Comparison of ENCODE assay signal across 8 cellular contexts in genomic region chr1:101025680-101026393, GRCh38. TPM values are rescaled to one million over a fixed set of nuclear protein-coding genes. Genes with fewer than 3 reads are reported as not detected.
DNase-seq lines count a peak whose midpoint lies in the region; ATAC-seq lines count a peak whose summit lies in the region.

TSS of gene DPH5 (minus strand) at chr1:101025784. CDS start at chr1:101025443, 341 bp downstream.

- no peaks in the 10 kb centered on the region for H3K9me3 ChIP-seq in CD4-positive, CD25-positive, alpha-beta regulatory T cell (ENCODE audit: control insufficient read depth in 2 of 2, low read length in 2 of 2)
- no peaks in the 10 kb centered on the region for H3K9me3 ChIP-seq in effector memory CD4-positive, alpha-beta T cell (ENCODE audit: control insufficient read depth, low read length)

- ATAC-seq in CD4-positive, CD25-positive, alpha-beta regulatory T cell (ENCODE audit: low read depth in 2 of 2): peak; percentile 96 to 98
- peak; percentile 86 for ATAC-seq in GM19397 (IDR thresholded peaks at IDR 0.05; ENCODE audit: unreplicated experiment)
- ATAC-seq in HG03571 (IDR thresholded peaks at IDR 0.05; ENCODE audit: unreplicated experiment): peak; percentile 89

- DNase-seq in CD4-positive, CD25-positive, alpha-beta regulatory T cell: peak; percentile 75 to 94 (median 89)
- DNase-seq in NK-92 (lab: John Stamatoyannopoulos, UW; ENCODE audit: unreplicated experiment) (peak; percentile 24), lung microvascular endothelial cell (ENCODE audit: low read depth in 2 of 2) (peak; percentile 93)
- DNase-seq in activated CD8-positive, alpha-beta memory T cell treated with anti-CD3 and anti-CD28 coated beads for 24 hours: peak; percentile 95
- DNase-seq in effector memory CD4-positive, alpha-beta T cell: peak; percentile 65 to 78 (median 74)
- peak; percentile 79 to 84 (median 82) for DNase-seq in stimulated activated CD4-positive, alpha-beta T cell treated with anti-CD3 and anti-CD28 coated beads, TNF-alpha, amount 100 ng/mL, for 48 hours (ENCODE audit: low read depth in 3 of 3)

- H3K36me3 Mint-ChIP-seq in CD4-positive, CD25-positive, alpha-beta regulatory T cell: peaks cover 20% of the 10 kb centered on the region

- peaks cover 35 to 77% (median 64%) of the 10 kb centered on the region in 4 donors for H3K4me1 Mint-ChIP-seq in CD4-positive, CD25-positive, alpha-beta regulatory T cell

- peak within 1 kb of the TSS; percentile 90 to 98 (median 93) for H3K4me3 Mint-ChIP-seq in CD4-positive, CD25-positive, alpha-beta regulatory T cell

- peak within 1 kb of the TSS; percentile 77 for H3K27ac ChIP-seq in CD4-positive, CD25-positive, alpha-beta regulatory T cell (ENCODE audit: insufficient read depth, low read length, poor library complexity, severe bottlenecking)
- H3K27ac ChIP-seq in effector memory CD4-positive, alpha-beta T cell (ENCODE audit: insufficient read depth, low read length, poor library complexity, severe bottlenecking): peak within 1 kb of the TSS; percentile 84

- H3K27me3 ChIP-seq in CD4-positive, CD25-positive, alpha-beta regulatory T cell (ENCODE audit: control insufficient read depth, insufficient read depth, low read length): no peaks in the 10 kb centered on the region
- no peaks in the 10 kb centered on the region for H3K27me3 ChIP-seq in effector memory CD4-positive, alpha-beta T cell (replicated peaks; ENCODE audit: control insufficient read depth, insufficient read depth, low read length, poor library complexity, severe bottlenecking)

- H3K4me1 ChIP-seq in CD4-positive, CD25-positive, alpha-beta regulatory T cell (ENCODE audit: control insufficient read depth, insufficient read depth, low read length, poor library complexity, severe bottlenecking): peaks cover 51% of the 10 kb centered on the region
- peaks cover 14% of the 10 kb centered on the region for H3K4me1 ChIP-seq in effector memory CD4-positive, alpha-beta T cell (ENCODE audit: control insufficient read depth, insufficient read depth, low read length, poor library complexity, severe bottlenecking)

- peaks cover 7% of the 10 kb centered on the region for H3K36me3 ChIP-seq in CD4-positive, CD25-positive, alpha-beta regulatory T cell (ENCODE audit: control insufficient read depth, insufficient read depth, low read length)
- no peaks in the 10 kb centered on the region for H3K36me3 ChIP-seq in effector memory CD4-positive, alpha-beta T cell (ENCODE audit: control insufficient read depth, insufficient read depth, low read length)

- H3K27me3 Mint-ChIP-seq in CD4-positive, CD25-positive, alpha-beta regulatory T cell: no peaks in the 10 kb centered on the region

- peak within 1 kb of the TSS; percentile 98 for H3K4me3 ChIP-seq in CD4-positive, CD25-positive, alpha-beta regulatory T cell (ENCODE audit: low read depth, low read length)
- peak within 1 kb of the TSS; percentile 92 for H3K4me3 ChIP-seq in effector memory CD4-positive, alpha-beta T cell (ENCODE audit: insufficient read depth, low read depth, low read length, poor library complexity, severe bottlenecking)

- no peaks in the 10 kb centered on the region for H3K9me3 Mint-ChIP-seq in CD4-positive, CD25-positive, alpha-beta regulatory T cell

- peak within 1 kb of the TSS; percentile 92 to 96 (median 95) for H3K27ac Mint-ChIP-seq in CD4-positive, CD25-positive, alpha-beta regulatory T cell

RNA-seq across cellular contexts. Expression of gene DPH5, which starts in this region (rescaled TPM):
- total RNA-seq in CD4-positive, CD25-positive, alpha-beta regulatory T cell: 30.6 TPM
- polyA plus RNA-seq in CD4-positive, CD25-positive, alpha-beta regulatory T cell: 10 to 100 TPM; 31.8 to 49.8 (median 45.7) TPM
- total RNA-seq in lung microvascular endothelial cell: 13.9 and 16.3 TPM in 2 replicates

Comparison
In these comparisons a context has a peak if more than half of its experiments do, and no peak if none do; other contexts are left out.
1. Peak in every context shown above with its lines: DNase-seq, ATAC-seq, H3K4me3 ChIP-seq and H3K27ac ChIP-seq.
2. DNase-seq: peak in every context shown above with its lines; median percentile 95 in activated CD8-positive, alpha-beta memory T cell treated with anti-CD3 and anti-CD28 coated beads for 24 hours; 93 in lung microvascular endothelial cell; 89 in CD4-positive, CD25-positive, alpha-beta regulatory T cell; 82 in stimulated activated CD4-positive, alpha-beta T cell treated with anti-CD3 and anti-CD28 coated beads, TNF-alpha, amount 100 ng/mL, for 48 hours; 74 in effector memory CD4-positive, alpha-beta T cell; 24 in NK-92.